1 cellular context compared by ENCODE assay signal in the genomic region with DNA sequence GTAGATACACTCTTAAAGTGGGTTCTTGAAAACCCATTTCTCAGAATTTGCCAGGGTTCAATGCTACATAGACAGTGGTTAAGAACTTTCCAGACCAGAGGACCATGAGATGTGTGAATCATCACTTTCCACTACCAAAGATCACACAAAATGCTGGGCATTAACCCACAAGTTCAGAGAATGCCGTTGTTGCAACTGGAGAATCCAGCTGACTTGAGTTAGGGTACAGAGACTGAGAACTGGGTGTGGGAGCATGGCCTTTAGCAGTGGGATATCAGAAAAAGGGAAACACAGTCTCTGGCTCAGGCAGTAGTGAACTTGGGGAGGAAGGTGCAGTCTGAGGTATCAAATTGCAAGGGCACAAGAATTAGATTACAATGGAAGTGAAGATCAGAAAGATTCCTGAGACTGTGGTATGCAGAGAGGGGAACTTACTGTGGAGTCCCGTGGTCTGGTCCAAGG.
TF ChIP-seq lines count a peak whose summit lies in the region.

No MANE protein-coding gene starts in this region.

TF ChIP-seq in HepG2, 621 proteins besides CTCF, POLR2A, EP300 and RAD21:
- TF ChIP-seq SRSF9 (IDR thresholded peaks at IDR 0.05; ENCODE audit: borderline replicate concordance, insufficient read depth, low read depth, low read length, poor library complexity, severe bottlenecking) = no peak
- TF ChIP-seq JUN (CRISPR knock-in tag; IDR thresholded peaks at IDR 0.05) = no peak
- TF ChIP-seq SALL2 (CRISPR knock-in tag; IDR thresholded peaks at IDR 0.05) = no peak
- TF ChIP-seq MTF1 (CRISPR knock-in tag; IDR thresholded peaks at IDR 0.05) = no peak
- TF ChIP-seq ZNF570 (CRISPR knock-in tag; IDR thresholded peaks at IDR 0.05; ENCODE audit: borderline replicate concordance) = no peak
- no peak for TF ChIP-seq ZNF383 (CRISPR knock-in tag; IDR thresholded peaks at IDR 0.05; ENCODE audit: borderline replicate concordance)
- TF ChIP-seq, protein P1, sequence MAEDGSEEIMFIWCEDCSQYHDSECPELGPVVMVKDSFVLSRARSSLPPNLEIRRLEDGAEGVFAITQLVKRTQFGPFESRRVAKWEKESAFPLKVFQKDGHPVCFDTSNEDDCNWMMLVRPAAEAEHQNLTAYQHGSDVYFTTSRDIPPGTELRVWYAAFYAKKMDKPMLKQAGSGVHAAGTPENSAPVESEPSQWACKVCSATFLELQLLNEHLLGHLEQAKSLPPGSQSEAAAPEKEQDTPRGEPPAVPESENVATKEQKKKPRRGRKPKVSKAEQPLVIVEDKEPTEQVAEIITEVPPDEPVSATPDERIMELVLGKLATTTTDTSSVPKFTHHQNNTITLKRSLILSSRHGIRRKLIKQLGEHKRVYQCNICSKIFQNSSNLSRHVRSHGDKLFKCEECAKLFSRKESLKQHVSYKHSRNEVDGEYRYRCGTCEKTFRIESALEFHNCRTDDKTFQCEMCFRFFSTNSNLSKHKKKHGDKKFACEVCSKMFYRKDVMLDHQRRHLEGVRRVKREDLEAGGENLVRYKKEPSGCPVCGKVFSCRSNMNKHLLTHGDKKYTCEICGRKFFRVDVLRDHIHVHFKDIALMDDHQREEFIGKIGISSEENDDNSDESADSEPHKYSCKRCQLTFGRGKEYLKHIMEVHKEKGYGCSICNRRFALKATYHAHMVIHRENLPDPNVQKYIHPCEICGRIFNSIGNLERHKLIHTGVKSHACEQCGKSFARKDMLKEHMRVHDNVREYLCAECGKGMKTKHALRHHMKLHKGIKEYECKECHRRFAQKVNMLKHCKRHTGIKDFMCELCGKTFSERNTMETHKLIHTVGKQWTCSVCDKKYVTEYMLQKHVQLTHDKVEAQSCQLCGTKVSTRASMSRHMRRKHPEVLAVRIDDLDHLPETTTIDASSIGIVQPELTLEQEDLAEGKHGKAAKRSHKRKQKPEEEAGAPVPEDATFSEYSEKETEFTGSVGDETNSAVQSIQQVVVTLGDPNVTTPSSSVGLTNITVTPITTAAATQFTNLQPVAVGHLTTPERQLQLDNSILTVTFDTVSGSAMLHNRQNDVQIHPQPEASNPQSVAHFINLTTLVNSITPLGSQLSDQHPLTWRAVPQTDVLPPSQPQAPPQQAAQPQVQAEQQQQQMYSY (CRISPR knock-in tag; IDR thresholded peaks at IDR 0.05) = no peak
- TF ChIP-seq NFE2 (CRISPR knock-in tag; IDR thresholded peaks at IDR 0.05) = no peak
- TF ChIP-seq, protein P2, sequence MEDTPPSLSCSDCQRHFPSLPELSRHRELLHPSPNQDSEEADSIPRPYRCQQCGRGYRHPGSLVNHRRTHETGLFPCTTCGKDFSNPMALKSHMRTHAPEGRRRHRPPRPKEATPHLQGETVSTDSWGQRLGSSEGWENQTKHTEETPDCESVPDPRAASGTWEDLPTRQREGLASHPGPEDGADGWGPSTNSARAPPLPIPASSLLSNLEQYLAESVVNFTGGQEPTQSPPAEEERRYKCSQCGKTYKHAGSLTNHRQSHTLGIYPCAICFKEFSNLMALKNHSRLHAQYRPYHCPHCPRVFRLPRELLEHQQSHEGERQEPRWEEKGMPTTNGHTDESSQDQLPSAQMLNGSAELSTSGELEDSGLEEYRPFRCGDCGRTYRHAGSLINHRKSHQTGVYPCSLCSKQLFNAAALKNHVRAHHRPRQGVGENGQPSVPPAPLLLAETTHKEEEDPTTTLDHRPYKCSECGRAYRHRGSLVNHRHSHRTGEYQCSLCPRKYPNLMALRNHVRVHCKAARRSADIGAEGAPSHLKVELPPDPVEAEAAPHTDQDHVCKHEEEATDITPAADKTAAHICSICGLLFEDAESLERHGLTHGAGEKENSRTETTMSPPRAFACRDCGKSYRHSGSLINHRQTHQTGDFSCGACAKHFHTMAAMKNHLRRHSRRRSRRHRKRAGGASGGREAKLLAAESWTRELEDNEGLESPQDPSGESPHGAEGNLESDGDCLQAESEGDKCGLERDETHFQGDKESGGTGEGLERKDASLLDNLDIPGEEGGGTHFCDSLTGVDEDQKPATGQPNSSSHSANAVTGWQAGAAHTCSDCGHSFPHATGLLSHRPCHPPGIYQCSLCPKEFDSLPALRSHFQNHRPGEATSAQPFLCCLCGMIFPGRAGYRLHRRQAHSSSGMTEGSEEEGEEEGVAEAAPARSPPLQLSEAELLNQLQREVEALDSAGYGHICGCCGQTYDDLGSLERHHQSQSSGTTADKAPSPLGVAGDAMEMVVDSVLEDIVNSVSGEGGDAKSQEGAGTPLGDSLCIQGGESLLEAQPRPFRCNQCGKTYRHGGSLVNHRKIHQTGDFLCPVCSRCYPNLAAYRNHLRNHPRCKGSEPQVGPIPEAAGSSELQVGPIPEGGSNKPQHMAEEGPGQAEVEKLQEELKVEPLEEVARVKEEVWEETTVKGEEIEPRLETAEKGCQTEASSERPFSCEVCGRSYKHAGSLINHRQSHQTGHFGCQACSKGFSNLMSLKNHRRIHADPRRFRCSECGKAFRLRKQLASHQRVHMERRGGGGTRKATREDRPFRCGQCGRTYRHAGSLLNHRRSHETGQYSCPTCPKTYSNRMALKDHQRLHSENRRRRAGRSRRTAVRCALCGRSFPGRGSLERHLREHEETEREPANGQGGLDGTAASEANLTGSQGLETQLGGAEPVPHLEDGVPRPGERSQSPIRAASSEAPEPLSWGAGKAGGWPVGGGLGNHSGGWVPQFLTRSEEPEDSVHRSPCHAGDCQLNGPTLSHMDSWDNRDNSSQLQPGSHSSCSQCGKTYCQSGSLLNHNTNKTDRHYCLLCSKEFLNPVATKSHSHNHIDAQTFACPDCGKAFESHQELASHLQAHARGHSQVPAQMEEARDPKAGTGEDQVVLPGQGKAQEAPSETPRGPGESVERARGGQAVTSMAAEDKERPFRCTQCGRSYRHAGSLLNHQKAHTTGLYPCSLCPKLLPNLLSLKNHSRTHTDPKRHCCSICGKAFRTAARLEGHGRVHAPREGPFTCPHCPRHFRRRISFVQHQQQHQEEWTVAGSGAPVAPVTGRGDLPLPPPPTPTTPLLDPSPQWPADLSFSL (CRISPR knock-in tag; IDR thresholded peaks at IDR 0.05) = no peak
- TF ChIP-seq AGO2 (optimal IDR thresholded peaks at IDR 0.05; ENCODE audit: low read depth, low read length) = no peak
- no peak for TF ChIP-seq ZSCAN31 (CRISPR knock-in tag; IDR thresholded peaks at IDR 0.05; ENCODE audit: low read depth)
- no peak for TF ChIP-seq HNRNPLL (IDR thresholded peaks at IDR 0.05; ENCODE audit: low read depth, low read length, poor library complexity, severe bottlenecking)
- no peak for TF ChIP-seq ARHGAP35 (CRISPR knock-in tag; IDR thresholded peaks at IDR 0.05; ENCODE audit: borderline replicate concordance)
- no peak for TF ChIP-seq ARID2 (CRISPR knock-in tag; IDR thresholded peaks at IDR 0.05; ENCODE audit: borderline replicate concordance)
- TF ChIP-seq HIVEP1 (CRISPR knock-in tag; IDR thresholded peaks at IDR 0.05) = no peak
- TF ChIP-seq, protein P3, sequence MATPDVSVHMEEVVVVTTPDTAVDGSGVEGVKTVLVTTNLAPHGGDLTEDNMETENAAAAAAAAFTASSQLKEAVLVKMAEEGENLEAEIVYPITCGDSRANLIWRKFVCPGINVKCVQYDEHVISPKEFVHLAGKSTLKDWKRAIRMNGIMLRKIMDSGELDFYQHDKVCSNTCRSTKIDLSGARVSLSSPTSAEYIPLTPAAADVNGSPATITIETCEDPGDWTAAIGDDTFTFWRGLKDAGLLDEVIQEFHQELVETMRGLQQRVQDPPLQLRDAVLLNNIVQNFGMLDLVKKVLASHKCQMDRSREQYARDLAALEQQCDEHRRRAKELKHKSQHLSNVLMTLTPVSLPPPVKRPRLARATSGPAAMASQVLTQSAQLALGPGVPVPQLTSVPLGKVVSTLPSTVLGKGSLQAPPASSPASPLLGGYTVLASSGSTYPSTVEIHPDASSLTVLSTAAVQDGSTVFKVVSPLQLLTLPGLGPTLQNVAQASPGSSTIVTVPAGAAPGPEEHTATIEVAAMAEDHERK (CRISPR knock-in tag; IDR thresholded peaks at IDR 0.05; ENCODE audit: low read depth) = no peak
- no peak for TF ChIP-seq IRX3 (CRISPR knock-in tag; IDR thresholded peaks at IDR 0.05; ENCODE audit: borderline replicate concordance, low read depth)
- TF ChIP-seq CENPX (CRISPR knock-in tag; IDR thresholded peaks at IDR 0.05) = no peak
- no peak for TF ChIP-seq ZNF564 (CRISPR knock-in tag; IDR thresholded peaks at IDR 0.05)
- no peak for TF ChIP-seq SNRNP70 (IDR thresholded peaks at IDR 0.05; ENCODE audit: low read depth, low read length)
- peak; percentile 48; the same call in 1 of the 2 replicates for TF ChIP-seq SIX1 (CRISPR knock-in tag; IDR thresholded peaks at IDR 0.05; ENCODE audit: borderline replicate concordance)
- no peak for TF ChIP-seq RFX3 (CRISPR knock-in tag; IDR thresholded peaks at IDR 0.05)
- no peak for TF ChIP-seq SP4 (CRISPR knock-in tag; IDR thresholded peaks at IDR 0.05)
- TF ChIP-seq, protein P4, sequence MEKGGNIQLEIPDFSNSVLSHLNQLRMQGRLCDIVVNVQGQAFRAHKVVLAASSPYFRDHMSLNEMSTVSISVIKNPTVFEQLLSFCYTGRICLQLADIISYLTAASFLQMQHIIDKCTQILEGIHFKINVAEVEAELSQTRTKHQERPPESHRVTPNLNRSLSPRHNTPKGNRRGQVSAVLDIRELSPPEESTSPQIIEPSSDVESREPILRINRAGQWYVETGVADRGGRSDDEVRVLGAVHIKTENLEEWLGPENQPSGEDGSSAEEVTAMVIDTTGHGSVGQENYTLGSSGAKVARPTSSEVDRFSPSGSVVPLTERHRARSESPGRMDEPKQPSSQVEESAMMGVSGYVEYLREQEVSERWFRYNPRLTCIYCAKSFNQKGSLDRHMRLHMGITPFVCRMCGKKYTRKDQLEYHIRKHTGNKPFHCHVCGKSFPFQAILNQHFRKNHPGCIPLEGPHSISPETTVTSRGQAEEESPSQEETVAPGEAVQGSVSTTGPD (CRISPR knock-in tag; IDR thresholded peaks at IDR 0.05) = no peak
- TF ChIP-seq, protein P5, sequence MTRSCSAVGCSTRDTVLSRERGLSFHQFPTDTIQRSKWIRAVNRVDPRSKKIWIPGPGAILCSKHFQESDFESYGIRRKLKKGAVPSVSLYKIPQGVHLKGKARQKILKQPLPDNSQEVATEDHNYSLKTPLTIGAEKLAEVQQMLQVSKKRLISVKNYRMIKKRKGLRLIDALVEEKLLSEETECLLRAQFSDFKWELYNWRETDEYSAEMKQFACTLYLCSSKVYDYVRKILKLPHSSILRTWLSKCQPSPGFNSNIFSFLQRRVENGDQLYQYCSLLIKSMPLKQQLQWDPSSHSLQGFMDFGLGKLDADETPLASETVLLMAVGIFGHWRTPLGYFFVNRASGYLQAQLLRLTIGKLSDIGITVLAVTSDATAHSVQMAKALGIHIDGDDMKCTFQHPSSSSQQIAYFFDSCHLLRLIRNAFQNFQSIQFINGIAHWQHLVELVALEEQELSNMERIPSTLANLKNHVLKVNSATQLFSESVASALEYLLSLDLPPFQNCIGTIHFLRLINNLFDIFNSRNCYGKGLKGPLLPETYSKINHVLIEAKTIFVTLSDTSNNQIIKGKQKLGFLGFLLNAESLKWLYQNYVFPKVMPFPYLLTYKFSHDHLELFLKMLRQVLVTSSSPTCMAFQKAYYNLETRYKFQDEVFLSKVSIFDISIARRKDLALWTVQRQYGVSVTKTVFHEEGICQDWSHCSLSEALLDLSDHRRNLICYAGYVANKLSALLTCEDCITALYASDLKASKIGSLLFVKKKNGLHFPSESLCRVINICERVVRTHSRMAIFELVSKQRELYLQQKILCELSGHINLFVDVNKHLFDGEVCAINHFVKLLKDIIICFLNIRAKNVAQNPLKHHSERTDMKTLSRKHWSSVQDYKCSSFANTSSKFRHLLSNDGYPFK (CRISPR knock-in tag; IDR thresholded peaks at IDR 0.05; ENCODE audit: borderline replicate concordance) = no peak
- no peak for TF ChIP-seq MEIS2 (CRISPR knock-in tag; IDR thresholded peaks at IDR 0.05)
- peak; percentile 80 for TF ChIP-seq ZNF121 (CRISPR knock-in tag; IDR thresholded peaks at IDR 0.05)
- no peak for TF ChIP-seq XRCC5 (optimal IDR thresholded peaks at IDR 0.05; ENCODE audit: low read length)
- TF ChIP-seq ZNF33A (CRISPR knock-in tag; IDR thresholded peaks at IDR 0.05; ENCODE audit: borderline replicate concordance) = no peak
- TF ChIP-seq SIX4 (CRISPR knock-in tag; IDR thresholded peaks at IDR 0.05) = peak; percentile 61; the same call in 1 of the 2 replicates
- TF ChIP-seq ZNF629 (CRISPR knock-in tag; conservative IDR thresholded peaks at IDR 0.05) = peak; percentile 38
- TF ChIP-seq ZNF446 (CRISPR knock-in tag; IDR thresholded peaks at IDR 0.05) = no peak
- no peak for TF ChIP-seq KLF12 (CRISPR knock-in tag; IDR thresholded peaks at IDR 0.05; ENCODE audit: borderline replicate concordance)
- no peak for TF ChIP-seq TARDBP (CRISPR knock-in tag; IDR thresholded peaks at IDR 0.05)
- no peak for TF ChIP-seq ZNF530 (CRISPR knock-in tag; IDR thresholded peaks at IDR 0.05; ENCODE audit: low read depth)
- TF ChIP-seq SOX13 (IDR thresholded peaks at IDR 0.05) = no peak
- TF ChIP-seq SOX13 (CRISPR knock-in tag; conservative IDR thresholded peaks at IDR 0.05 in 1 of 2, IDR thresholded peaks at IDR 0.05 in 1 of 2) = peak in 1 of 2 experiments; percentile 69; a peak in 1 of 4 replicates
- no peak for TF ChIP-seq CEBPG (CRISPR knock-in tag; IDR thresholded peaks at IDR 0.05)
- no peak for TF ChIP-seq ZNF674 (CRISPR knock-in tag; IDR thresholded peaks at IDR 0.05; ENCODE audit: low read depth)
- TF ChIP-seq ZNF644 (CRISPR knock-in tag; IDR thresholded peaks at IDR 0.05; ENCODE audit: low read depth) = no peak
- no peak for TF ChIP-seq ZNF451 (CRISPR knock-in tag; IDR thresholded peaks at IDR 0.05)
- no peak for TF ChIP-seq ETV5 (CRISPR knock-in tag; IDR thresholded peaks at IDR 0.05; ENCODE audit: borderline replicate concordance)
- TF ChIP-seq ZNF766 (CRISPR knock-in tag; IDR thresholded peaks at IDR 0.05; ENCODE audit: borderline replicate concordance) = no peak
- TF ChIP-seq SOX5 (CRISPR knock-in tag; IDR thresholded peaks at IDR 0.05; ENCODE audit: borderline replicate concordance) = peak; percentile 35; the same call in 1 of the 2 replicates
